ENCODE assay signal across 8 cellular contexts in the genomic region with DNA sequence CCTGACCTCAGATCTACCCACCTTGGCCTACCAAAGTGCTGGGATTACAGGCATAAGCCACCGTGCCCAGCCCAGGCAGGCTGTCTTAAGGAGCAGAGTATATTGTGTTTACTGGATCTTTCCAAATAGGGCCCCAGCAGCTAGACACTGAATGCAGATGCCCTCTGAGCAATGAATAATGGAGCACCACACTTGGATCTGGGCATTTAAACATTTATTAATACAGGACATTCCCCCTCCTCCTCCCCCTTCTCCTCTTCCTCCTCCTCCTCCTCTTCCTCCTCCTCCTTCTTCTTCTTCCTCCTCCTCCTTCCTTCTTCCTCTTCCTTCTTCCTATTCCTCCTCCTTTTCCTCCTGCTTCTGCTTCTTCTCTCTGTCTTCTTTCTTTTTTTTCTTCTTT.
"Had no signal": no experiment of that assay in that cellular context is flagged by ENCODE, and none has a peak within 500 bp of the region (broad histone marks: within the 10 kb centered on the region; RNA-seq: fewer than 3 reads in every experiment).

No MANE protein-coding gene starts in this region.

- ATAC-seq: HCT116 had no signal

- H3K27ac ChIP-seq: GM23248, HL-60 had no signal

- H3K4me1 ChIP-seq: HAP-1 had no signal

- H3K4me3 ChIP-seq: GM23248, HAP-1 had no signal

- H3K9me3 ChIP-seq: HAP-1 had no signal

- H3K36me3 ChIP-seq: HAP-1 had no signal

- H3K9ac ChIP-seq: GM23248 had no signal

- H2AFZ ChIP-seq: GM23248 had no signal

- DNase-seq: GM23248, GOT3, H7, HFFc6, KG1 had no signal
